In genomic region chr16:5214466-5214865, GRCh38 we compare ENCODE assay signal across 24 cellular contexts.
DNase-seq lines count a peak whose midpoint lies in the region; ATAC-seq, FAIRE-seq and TF ChIP-seq lines count a peak whose summit lies in the region.
"Had no signal": no experiment of that assay in that cellular context is flagged by ENCODE, and none has a peak within 500 bp of the region (broad histone marks: within the 10 kb centered on the region; RNA-seq: fewer than 3 reads in every experiment).

No MANE protein-coding gene starts in this region.

- POLR2A ChIA-PET in SK-N-SH (lab: Yijun Ruan, JAX) = no interaction called here
- POLR2A ChIA-PET in H1 (lab: Charles Lee; ENCODE audit: partially characterized antibody) = interaction anchor here (1.2 kb wide), 1 partner anchor 80 kb away, joined by 3 read pairs; no protein-coding TSS in a partner anchor
- POLR2A ChIA-PET in Caco-2 (lab: Charles Lee) = no interaction called here

- no peak overlapping the region for H3K27ac Mint-ChIP-seq in H9
- no peak overlapping the region for H3K27ac Mint-ChIP-seq in Caco-2 (ENCODE audit: unreplicated experiment)
- H3K27ac Mint-ChIP-seq: CD4-positive, alpha-beta T cell had no signal

- peaks cover 0 to 10% (median 5%) of the 10 kb centered on the region in 3 experiments; a peak in 4 of 7 replicates for H3K36me3 Mint-ChIP-seq in H9 (ENCODE audit: insufficient read depth in 1 of 3, low read depth in 3 of 3)
- no peaks in the 10 kb centered on the region for H3K36me3 Mint-ChIP-seq in Caco-2 (ENCODE audit: insufficient read depth, unreplicated experiment)

- DNase-seq in SK-N-SH (no peak), H9 (no peak), H1 (ENCODE audit: low read depth in 1 of 2, low spot score in 2 of 2) (no peak), posterior vena cava (ENCODE audit: low spot score) (peak; percentile 20), Caco-2 (no peak), DMS114 treated with DMSO at 0.1 percent for 48 hours (lab: John Stamatoyannopoulos, UW; ENCODE audit: unreplicated experiment) (no peak)
- DNase-seq: AML-193; CD4-positive, alpha-beta T cell; DMS53; DND-41; EL; GM23248; H7; IMR-90 had no signal

- H3K27ac ChIP-seq in SK-N-SH (ENCODE audit: low read depth in 2 of 2, low read length in 1 of 2) (no peak overlapping the region), H9 (ENCODE audit: insufficient read length, low read depth, low read length) (no peak overlapping the region), H1 (ENCODE audit: low read depth, low read length) (no peak overlapping the region)
- H3K27ac ChIP-seq: 22Rv1, A549, C4-2B, GM23248, HL-60 had no signal

- no peak for FAIRE-seq in H1 (lab: Jason Lieb, UNC)
- FAIRE-seq: A549, G401.6, GM12891, GM19239, K562 had no signal

- H2BK5ac ChIP-seq in H9 (ENCODE audit: insufficient read length, low read length) (no peak overlapping the region), H1 (ENCODE audit: low read depth, low read length) (no peak overlapping the region)

- H3K36me3 ChIP-seq in SK-N-SH (replicated peaks in 1 of 2; ENCODE audit: control insufficient read depth in 1 of 2, insufficient read depth in 2 of 2, low read length in 1 of 2) = no peaks in the 10 kb centered on the region
- H3K36me3 ChIP-seq in H1 (ENCODE audit: control insufficient read depth in 2 of 4, insufficient read depth in 4 of 4, low read length in 3 of 4) = no peaks in the 10 kb centered on the region
- no peaks in the 10 kb centered on the region for H3K36me3 ChIP-seq in Caco-2 (ENCODE audit: control insufficient read depth, insufficient read depth, low read length)

- H3K9me3 Mint-ChIP-seq in H9 (peaks cover 8 to 10% of the 10 kb centered on the region in 2 experiments), Caco-2 (ENCODE audit: unreplicated experiment) (no peaks in the 10 kb centered on the region)
- H3K9me3 Mint-ChIP-seq: CD4-positive, alpha-beta T cell had no signal

- no peak for TF ChIP-seq POLR2A in H1 (IDR thresholded peaks at IDR 0.05; ENCODE audit: control extremely low read depth in 1 of 2, low read depth in 2 of 2, low read length in 2 of 2)

- H3K18ac ChIP-seq in H9 (ENCODE audit: insufficient read length, low read depth, low read length) (no peak overlapping the region), H1 (ENCODE audit: extremely low read depth, low read length) (no peak overlapping the region; the same call in 1 of the 2 replicates)

- no peak overlapping the region for H2BK15ac ChIP-seq in H9 (ENCODE audit: low read depth, low read length)
- peak overlapping the region; percentile 61; the same call in 1 of the 2 replicates for H2BK15ac ChIP-seq in H1 (ENCODE audit: low read length)

- no peak overlapping the region for H2AFZ ChIP-seq in SK-N-SH (ENCODE audit: low read depth)
- no peak overlapping the region for H2AFZ ChIP-seq in H9 (ENCODE audit: low read length)
- no peak overlapping the region for H2AFZ ChIP-seq in H1 (ENCODE audit: low read length)
- H2AFZ ChIP-seq: GM23248 had no signal

- H4K91ac ChIP-seq in H9 (ENCODE audit: insufficient read length, low read depth, low read length) (no peak overlapping the region), H1 (replicated peaks; ENCODE audit: insufficient read length, low read length) (no peak overlapping the region)

- CTCF ChIA-PET in SK-N-SH (lab: Yijun Ruan, JAX) = no interaction called here
- CTCF ChIA-PET in H1 (lab: Charles Lee; ENCODE audit: partially characterized antibody) = interaction anchor here (0.9 kb wide), 1 partner anchor 11 kb away, joined by 3 read pairs; no protein-coding TSS in a partner anchor
- CTCF ChIA-PET in Caco-2 (lab: Charles Lee) = no interaction called here

- H3K9me2 ChIP-seq in SK-N-SH = no peaks in the 10 kb centered on the region

- H3K9ac ChIP-seq in SK-N-SH (no peak overlapping the region), H9 (ENCODE audit: extremely low read depth, insufficient read length, low read length) (no peak overlapping the region), H1 (replicated peaks in 1 of 4; ENCODE audit: extremely low read depth in 1 of 4, low read depth in 3 of 4, low read length in 3 of 4) (no peak overlapping the region)
- H3K9ac ChIP-seq: GM23248 had no signal

- H4K20me1 ChIP-seq in SK-N-SH (ENCODE audit: insufficient read depth) (no peaks in the 10 kb centered on the region), H9 (ENCODE audit: control insufficient read depth, insufficient read depth, insufficient read length) (no peaks in the 10 kb centered on the region), H1 (replicated peaks in 1 of 2; ENCODE audit: control insufficient read depth in 1 of 2, insufficient read depth in 2 of 2, low read length in 2 of 2) (no peaks in the 10 kb centered on the region)

- peaks cover 42 to 48% of the 10 kb centered on the region in 2 experiments for H3K4me1 Mint-ChIP-seq in H9
- H3K4me1 Mint-ChIP-seq in Caco-2 (ENCODE audit: low read depth, unreplicated experiment) = no peaks in the 10 kb centered on the region

- no peak overlapping the region for H3K23ac ChIP-seq in H9 (ENCODE audit: insufficient read length, low read depth, low read length)
- H3K23ac ChIP-seq in H1 (ENCODE audit: insufficient read length) = no peak overlapping the region

- H3K4me1 ChIP-seq in SK-N-SH (ENCODE audit: control insufficient read depth in 1 of 2, insufficient read depth in 2 of 2, low read depth in 1 of 2, low read length in 1 of 2) (peaks cover 0 to 8% of the 10 kb centered on the region in 2 experiments; a peak in 1 of 4 replicates), H9 (ENCODE audit: insufficient read depth, low read length) (no peaks in the 10 kb centered on the region; the same call in 1 of the 2 replicates), H1 (replicated peaks in 1 of 4; ENCODE audit: control insufficient read depth in 3 of 4, insufficient read depth in 4 of 4, low read length in 3 of 4) (peaks cover 3 to 16% (median 7%) of the 10 kb centered on the region in 4 experiments; a peak in 5 of 7 replicates), Caco-2 (no peaks in the 10 kb centered on the region)
- H3K4me1 ChIP-seq: A549 had no signal

- no peaks in the 10 kb centered on the region for H3F3A ChIP-seq in SK-N-SH (replicated peaks; ENCODE audit: insufficient read depth)

- H2AK5ac ChIP-seq in H9 (ENCODE audit: insufficient read length, low read length) = no peak overlapping the region
- H2AK5ac ChIP-seq in H1 (ENCODE audit: low read depth, low read length) = no peak overlapping the region

- H3K9me3 ChIP-seq in SK-N-SH = no peaks in the 10 kb centered on the region
- no peaks in the 10 kb centered on the region for H3K9me3 ChIP-seq in H9 (ENCODE audit: control insufficient read depth, low read depth, low read length)
- peaks cover 0 to 6% of the 10 kb centered on the region in 2 experiments; a peak in 3 of 4 replicates for H3K9me3 ChIP-seq in H1 (ENCODE audit: insufficient read depth in 2 of 2, low read depth in 1 of 2, low read length in 1 of 2)
- H3K9me3 ChIP-seq in Caco-2 = no peaks in the 10 kb centered on the region
- H3K9me3 ChIP-seq: A549 had no signal

- H4K5ac ChIP-seq in H9 (ENCODE audit: insufficient read length, low read depth, low read length) (no peak overlapping the region), H1 (ENCODE audit: insufficient read length, low read depth, low read length) (no peak overlapping the region)

- 18% methylated on average over 7 of the region's 7 CpGs for WGBS in SK-N-SH (ENCODE audit: low lambda C conversion rate)
- no CpG with 5 or more reads among the region's 7 CpGs for WGBS in H9 (ENCODE audit: extremely low coverage, insufficient read length, low lambda C conversion rate)
- WGBS in H1 (ENCODE audit: extremely low coverage in 1 of 2, insufficient coverage in 1 of 2, insufficient read length in 1 of 2, insufficient replicate concordance in 2 of 2, low coverage in 1 of 2, low lambda C conversion rate in 2 of 2, missing lambda C conversion rate in 1 of 2), 2 experiments = 69% methylated on average over 7 of the region's 7 CpGs; no CpG with 5 or more reads in 1 of the 2 experiments

- H2BK20ac ChIP-seq in H9 (ENCODE audit: low read depth, low read length, poor library complexity, severe bottlenecking) (peak overlapping the region; percentile 6), H1 (ENCODE audit: low read length) (no peak overlapping the region)

- H3K27me3 Mint-ChIP-seq in H9 (ENCODE audit: low read depth) (peaks cover 92% of the 10 kb centered on the region), Caco-2 (ENCODE audit: insufficient read depth, unreplicated experiment) (peaks cover 14% of the 10 kb centered on the region)

- H3K4me2 ChIP-seq in SK-N-SH (no peak overlapping the region), H9 (ENCODE audit: insufficient read depth, insufficient read length, low read length) (no peak overlapping the region), H1 (ENCODE audit: insufficient read depth in 1 of 2, low read depth in 2 of 2, low read length in 2 of 2) (no peak overlapping the region)
- H3K4me2 ChIP-seq: A549 had no signal

- H2BK12ac ChIP-seq in H9 (ENCODE audit: insufficient read length, low read depth, low read length) (no peak overlapping the region), H1 (ENCODE audit: low read depth, low read length) (no peak overlapping the region)

- H3K79me2 ChIP-seq in SK-N-SH (ENCODE audit: insufficient read depth) (no peaks in the 10 kb centered on the region), H9 (ENCODE audit: insufficient read depth, low read length) (0 out of 2 replicates have a peak, but pooled peaks cover 2% of the 10 kb centered on the region), H1 (ENCODE audit: control insufficient read depth in 1 of 2, insufficient read depth in 2 of 2, low read length in 2 of 2) (no peaks in the 10 kb centered on the region)

- no peak overlapping the region for H3K56ac ChIP-seq in H9 (ENCODE audit: insufficient read length, low read depth, low read length)
- H3K56ac ChIP-seq in H1 (replicated peaks; ENCODE audit: insufficient read length, low read depth, low read length) = no peak overlapping the region

- ATAC-seq in SK-N-SH treated with all-trans-retinoic acid at 6 μM for 48 hours (no peak), HG03442 (IDR thresholded peaks at IDR 0.05; ENCODE audit: unreplicated experiment) (no peak)
- ATAC-seq: A549, K562 had no signal

- no peak for TF ChIP-seq EP300 in SK-N-SH (IDR thresholded peaks at IDR 0.05; ENCODE audit: borderline replicate concordance in 1 of 2, low read depth in 1 of 2, low read length in 1 of 2)
- TF ChIP-seq EP300 in H1 (IDR thresholded peaks at IDR 0.05; ENCODE audit: borderline replicate concordance in 1 of 2, low read depth in 2 of 2, low read length in 2 of 2) = no peak

- H2BK120ac ChIP-seq in H9 (ENCODE audit: low read depth, low read length, poor library complexity, severe bottlenecking) (no peak overlapping the region), H1 (replicated peaks; ENCODE audit: low read depth, low read length) (no peak overlapping the region)

- H4K8ac ChIP-seq in H9 (replicated peaks; ENCODE audit: insufficient read length, low read depth, low read length) = no peak overlapping the region
- no peak overlapping the region for H4K8ac ChIP-seq in H1 (ENCODE audit: extremely low read depth, insufficient read depth, low read length)

- H3K79me1 ChIP-seq in H9 (ENCODE audit: insufficient read depth, low read depth, low read length, poor library complexity, severe bottlenecking) = no peaks in the 10 kb centered on the region
- no peaks in the 10 kb centered on the region for H3K79me1 ChIP-seq in H1 (ENCODE audit: low read depth, low read length)

- no peak overlapping the region for H3K4me3 ChIP-seq in SK-N-SH (ENCODE audit: low read depth in 2 of 2, low read length in 1 of 2)
- H3K4me3 ChIP-seq in H1 (ENCODE audit: extremely low read depth in 1 of 4, insufficient read depth in 2 of 4, low read depth in 3 of 4, low read length in 4 of 4) = no peak overlapping the region
- no peak overlapping the region for H3K4me3 ChIP-seq in Caco-2 (ENCODE audit: low read depth, low read length)
- H3K4me3 ChIP-seq: A549, GM23248, K562 had no signal

- H3K4ac ChIP-seq in H9 (ENCODE audit: low read depth, low read length) = no peak overlapping the region
- no peak overlapping the region for H3K4ac ChIP-seq in H1 (replicated peaks; ENCODE audit: insufficient read length, low read depth, low read length)

- no peak for TF ChIP-seq CTCF in SK-N-SH (IDR thresholded peaks at IDR 0.05)
- no peak for TF ChIP-seq CTCF in H9 (conservative IDR thresholded peaks at IDR 0.05)
- TF ChIP-seq CTCF in H1 (IDR thresholded peaks at IDR 0.05; ENCODE audit: control extremely low read depth in 1 of 3, insufficient read depth in 1 of 3, low read depth in 1 of 3, low read length in 3 of 3) = no peak
- no peak for TF ChIP-seq CTCF in Caco-2 (IDR thresholded peaks at IDR 0.05; ENCODE audit: insufficient read depth in 1 of 2, low read depth in 1 of 2, low read length in 1 of 2, severe bottlenecking in 1 of 2, unreplicated experiment in 1 of 2)

- H3K4me3 Mint-ChIP-seq in H9 (no peak overlapping the region; a peak in 1 of 5 replicates), Caco-2 (ENCODE audit: unreplicated experiment) (no peak overlapping the region)
- H3K4me3 Mint-ChIP-seq: CD4-positive, alpha-beta T cell had no signal

- no peak overlapping the region for H3T11ph ChIP-seq in H9 (ENCODE audit: low read length)

- H3K23me2 ChIP-seq in H9 (ENCODE audit: insufficient read length, low read depth, low read length, poor library complexity, severe bottlenecking) = no peaks in the 10 kb centered on the region
- H3K23me2 ChIP-seq in H1 (ENCODE audit: low read depth, low read length) = no peaks in the 10 kb centered on the region; the same call in 1 of the 2 replicates

- no peaks in the 10 kb centered on the region for H3K27me3 ChIP-seq in SK-N-SH (ENCODE audit: insufficient read depth)
- no peaks in the 10 kb centered on the region; the same call in none of the 2 replicates for H3K27me3 ChIP-seq in H9 (ENCODE audit: insufficient read depth, low read length)
- H3K27me3 ChIP-seq in H1 (replicated peaks in 1 of 4; ENCODE audit: control insufficient read depth in 3 of 4, extremely low read depth in 1 of 4, insufficient read depth in 3 of 4, low read length in 3 of 4) = peaks cover 0 to 4% (median 1%) of the 10 kb centered on the region in 4 experiments; a peak in 4 of 7 replicates
- no peaks in the 10 kb centered on the region for H3K27me3 ChIP-seq in Caco-2 (replicated peaks; ENCODE audit: control insufficient read depth, insufficient read depth, low read length)

- TF ChIP-seq RAD21 in SK-N-SH (IDR thresholded peaks at IDR 0.05; ENCODE audit: low read length) = no peak
- TF ChIP-seq RAD21 in H1 (IDR thresholded peaks at IDR 0.05 in 1 of 2, conservative IDR thresholded peaks at IDR 0.05 in 1 of 2; ENCODE audit: low read depth in 2 of 2, low read length in 2 of 2) = no peak

- intact Hi-C loops in posterior vena cava (cut with DNase I) = no loop called here
- intact Hi-C loops in Caco-2 (cut with micrococcal nuclease; ENCODE audit: unreplicated experiment) = no loop called here

- H3K14ac ChIP-seq in H9 (ENCODE audit: insufficient read depth, low read length) = no peak overlapping the region
- no peak overlapping the region for H3K14ac ChIP-seq in H1 (ENCODE audit: insufficient read length)

- BruUV-seq in Caco-2 (replicated peaks; lab: Mats Ljungman, UMichigan) = no TSS peak
